In the genomic region with DNA sequence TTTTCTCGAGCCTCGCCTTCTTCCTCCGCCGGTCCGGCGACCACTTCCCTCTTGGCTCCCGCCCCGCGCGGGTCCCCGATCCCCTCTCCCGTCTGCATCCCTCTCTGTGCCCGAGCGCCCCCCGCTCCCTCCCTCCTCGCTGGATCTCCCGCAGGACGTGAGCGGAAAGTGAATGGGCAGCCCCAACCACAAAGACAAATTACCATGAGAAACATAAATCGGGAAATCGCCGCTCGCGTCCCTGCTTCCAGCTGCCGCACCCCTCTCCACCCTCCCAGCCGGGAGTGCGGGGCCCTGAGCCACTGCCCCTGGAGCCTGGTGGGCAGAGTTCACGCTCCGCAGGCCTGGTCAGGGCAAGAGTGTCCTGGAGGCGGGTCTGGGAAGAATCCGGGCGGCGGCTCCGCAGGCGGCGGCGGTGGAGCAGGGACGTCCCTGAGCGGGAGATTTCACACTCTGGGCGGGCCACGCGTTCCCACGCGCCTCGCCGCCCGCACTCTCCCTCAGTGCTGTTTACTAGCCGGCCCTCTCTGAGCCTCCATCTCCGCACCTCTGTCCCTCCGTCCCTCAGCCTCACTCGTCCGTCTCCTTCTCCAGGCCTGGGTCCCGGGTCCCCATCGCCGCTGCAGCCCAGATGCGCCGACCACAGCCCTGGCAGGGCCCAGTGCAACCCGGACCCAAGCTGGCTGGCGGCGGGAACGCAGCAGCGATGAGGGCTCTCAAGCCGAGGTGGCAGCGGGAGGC, we compare ENCODE assay signal across 9 cellular contexts. TPM values are rescaled to one million over a fixed set of nuclear protein-coding genes. Genes with fewer than 3 reads are reported as not detected.
DNase-seq lines count a peak whose midpoint lies in the region; ATAC-seq and TF ChIP-seq lines count a peak whose summit lies in the region.
"Had no signal": no experiment of that assay in that cellular context is flagged by ENCODE, and none has a peak within 500 bp of the region (broad histone marks: within the 10 kb centered on the region; RNA-seq: fewer than 3 reads in every experiment).

No MANE protein-coding gene starts in this region.

- no peaks in the 10 kb centered on the region for H3K9me3 ChIP-seq in naive thymus-derived CD4-positive, alpha-beta T cell (ENCODE audit: control insufficient read depth in 2 of 3, low read length in 3 of 3)

- CTCF ChIA-PET in naive thymus-derived CD4-positive, alpha-beta T cell (lab: Charles Lee): interaction anchor here (0.7 to 1.9 kb wide), 2 partner anchors 11 to 270 kb away, joined by 3 to 5 read pairs; no protein-coding TSS in a partner anchor

- peaks cover 12 to 20% (median 17%) of the 10 kb centered on the region in 7 donors for H3K4me1 Mint-ChIP-seq in naive thymus-derived CD4-positive, alpha-beta T cell

- peak overlapping the region; percentile 27 for H3K4me3 ChIP-seq in epithelial cell of esophagus (ENCODE audit: low read length)
- peak overlapping the region; percentile 62 for H3K4me3 ChIP-seq in naive thymus-derived CD4-positive, alpha-beta T cell (ENCODE audit: low read length)

- intact Hi-C loops in naive thymus-derived CD4-positive, alpha-beta T cell (cut with micrococcal nuclease): loop anchor here in 1 of 2 donors (5.0 kb wide), 2 partner anchors 169 to 1614 kb away; no protein-coding TSS in a partner anchor

- H3K27me3 ChIP-seq in naive thymus-derived CD4-positive, alpha-beta T cell (ENCODE audit: control insufficient read depth in 2 of 2, insufficient read depth in 2 of 2, low read length in 2 of 2): peaks cover 7 to 16% of the 10 kb centered on the region in 2 donors

- ATAC-seq in GM18498 (IDR thresholded peaks at IDR 0.05; ENCODE audit: unreplicated experiment) (peak; percentile 25), SK-N-SH treated with all-trans-retinoic acid at 6 μM for 48 hours (peak; percentile 40), HG03342 (IDR thresholded peaks at IDR 0.05; ENCODE audit: unreplicated experiment) (no peak)
- ATAC-seq in naive thymus-derived CD4-positive, alpha-beta T cell: peak; percentile 25

- H3K4me1 ChIP-seq in naive thymus-derived CD4-positive, alpha-beta T cell (ENCODE audit: control insufficient read depth in 2 of 2, insufficient read depth in 2 of 2, low read length in 2 of 2): peaks cover 2 to 10% of the 10 kb centered on the region in 2 donors

- no peaks in the 10 kb centered on the region for H3K36me3 ChIP-seq in naive thymus-derived CD4-positive, alpha-beta T cell (ENCODE audit: control insufficient read depth in 2 of 3, insufficient read depth in 3 of 3, low read length in 3 of 3)

- TF ChIP-seq CTCF in epithelial cell of esophagus (IDR thresholded peaks at IDR 0.05; ENCODE audit: insufficient read depth, low read depth, low read length, missing control alignments): no peak

- no peak for DNase-seq in epithelial cell of esophagus (ENCODE audit: low read depth)
- DNase-seq in naive thymus-derived CD4-positive, alpha-beta T cell: peak in 2 of 9 donors; percentile 16 to 37
- no peak for DNase-seq in OCI-M1 (lab: John Stamatoyannopoulos, UW)
- DNase-seq in NCI-H2029 treated with DMSO at 0.1 percent for 48 hours (lab: John Stamatoyannopoulos, UW): no peak
- no peak for DNase-seq in AML-193 (lab: John Stamatoyannopoulos, UW)

- POLR2A ChIA-PET in naive thymus-derived CD4-positive, alpha-beta T cell (lab: Charles Lee): no interaction called here

- H3K36me3 Mint-ChIP-seq in naive thymus-derived CD4-positive, alpha-beta T cell: peaks cover 0 to 7% (median 0%) of the 10 kb centered on the region in 5 donors

- H3K27me3 Mint-ChIP-seq in naive thymus-derived CD4-positive, alpha-beta T cell: peaks cover 39 to 76% (median 43%) of the 10 kb centered on the region in 5 donors

- peak overlapping the region; percentile 49 to 93 (median 72) for H3K4me3 Mint-ChIP-seq in naive thymus-derived CD4-positive, alpha-beta T cell

- no peak overlapping the region for H3K27ac Mint-ChIP-seq in naive thymus-derived CD4-positive, alpha-beta T cell

- H3K27ac ChIP-seq in naive thymus-derived CD4-positive, alpha-beta T cell (ENCODE audit: low read depth, low read length): no peak overlapping the region

- H3K9me3 Mint-ChIP-seq in naive thymus-derived CD4-positive, alpha-beta T cell: peaks cover 0 to 2% (median 0%) of the 10 kb centered on the region in 11 donors

TF ChIP-seq in SK-N-SH treated with all-trans-retinoic acid at 6 μM for 48 hours, 23 proteins besides CTCF, POLR2A, EP300 and RAD21:
- TF ChIP-seq ZC3H10 (CRISPR knock-in tag; IDR thresholded peaks at IDR 0.05) (no peak), TCF4 (CRISPR knock-in tag; IDR thresholded peaks at IDR 0.05; ENCODE audit: borderline replicate concordance) (no peak)

RNA-seq across cellular contexts. Expression of gene SEMA5B, which starts 0.8 kb away (rescaled TPM):
- total RNA-seq in naive thymus-derived CD4-positive, alpha-beta T cell: under 1 TPM in 3 of 5 experiments, not detected in 2; 0.19 to 0.51 (median 0.24) TPM
- not detected for polyA plus RNA-seq in naive thymus-derived CD4-positive, alpha-beta T cell
- total RNA-seq: T-helper 1 cell treated with Interleukin-12 subunit alpha and Interleukin-12 subunit beta and Interleukin-4 antibody, amounts not matched to agents 30 ng/mL and 1 ng/mL, for 36 hours had no signal

RNA-seq across cellular contexts. Expression of gene PDIA5, which starts 40.1 kb away (rescaled TPM):
- total RNA-seq in naive thymus-derived CD4-positive, alpha-beta T cell: 10 to 100 TPM in 1 of 5 experiments, 1 to 10 TPM in 4; 4.0 to 21.7 (median 6.3) TPM
- polyA plus RNA-seq in naive thymus-derived CD4-positive, alpha-beta T cell: 1 to 10 TPM; 3.4 to 5.3 TPM
